In the genomic region with DNA sequence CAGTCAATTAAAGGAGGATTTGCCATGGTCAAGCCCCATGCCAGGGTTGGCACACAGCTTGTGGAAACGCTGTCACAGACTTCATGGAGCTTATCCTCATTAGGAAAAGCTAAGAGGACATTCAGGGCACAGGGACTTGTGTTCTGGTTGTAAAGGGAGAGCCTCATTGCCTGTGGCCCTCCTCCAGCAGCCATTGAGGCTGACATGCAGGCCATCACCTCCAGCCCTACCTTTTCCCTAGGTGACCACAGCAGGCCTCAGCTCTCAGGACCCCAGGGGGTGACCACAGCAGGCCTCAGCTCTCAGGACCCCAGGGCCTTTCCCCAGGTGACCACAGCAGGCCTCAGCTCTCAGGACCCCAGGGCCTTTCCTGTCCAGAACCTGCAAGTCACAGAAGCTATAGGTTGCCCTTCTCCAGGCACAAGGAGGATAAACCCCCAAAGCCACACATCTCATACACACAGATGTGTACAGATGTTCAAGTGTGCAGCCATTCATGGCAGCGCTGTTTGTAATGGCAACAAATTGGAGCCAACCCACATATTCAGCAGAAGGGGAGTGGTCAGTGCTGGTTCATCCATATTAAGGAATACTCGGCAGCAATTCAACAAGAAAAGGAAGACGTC, we compare ENCODE assay signal across 16 cellular contexts.
"Had no signal": no experiment of that assay in that cellular context is flagged by ENCODE, and none has a peak within 500 bp of the region (broad histone marks: within the 10 kb centered on the region; RNA-seq: fewer than 3 reads in every experiment).

No MANE protein-coding gene starts in this region.

- H3K4me3 ChIP-seq: cardiac muscle cell, lung, skin epidermis, tibial nerve had no signal

- H3K27me3 Mint-ChIP-seq: activated CD4-positive, alpha-beta T cell treated with anti-CD3 and anti-CD28 coated beads for 36 hours; activated naive CD4-positive, alpha-beta T cell treated with anti-CD3 and anti-CD28 coated beads, Interleukin-2, amount 50 U/mL, for 24 hours; naive thymus-derived CD8-positive, alpha-beta T cell had no signal

- H3K36me3 ChIP-seq: cardiac muscle cell, tibial nerve had no signal

- H3K9me3 ChIP-seq: tibial nerve had no signal

- H3K9me3 Mint-ChIP-seq: activated CD4-positive, alpha-beta memory T cell treated with anti-CD3 and anti-CD28 coated beads for 36 hours; activated naive CD4-positive, alpha-beta T cell treated with anti-CD3 and anti-CD28 coated beads, Interleukin-2, amount 50 U/mL, for 24 hours had no signal

- H3K27ac ChIP-seq: cardiac muscle cell, skin epidermis, tibial nerve, VCaP had no signal

- H3K27ac Mint-ChIP-seq: activated naive CD4-positive, alpha-beta T cell treated with anti-CD3 and anti-CD28 coated beads, Interleukin-2, amount 50 U/mL, for 24 hours had no signal

- ATAC-seq: naive thymus-derived CD8-positive, alpha-beta T cell had no signal

- H3K27me3 ChIP-seq: cardiac muscle cell, tibial nerve had no signal

- DNase-seq: activated effector memory CD4-positive, alpha-beta T cell treated with anti-CD3 and anti-CD28 coated beads, Interleukin-2, amount 50 U/mL, for 16 hours; activated T-cell treated with anti-CD3 and anti-CD28 coated beads, Interleukin-2, amount 50 U/mL, for 48 hours; islet precursor cell; stimulated activated CD4-positive, alpha-beta T cell treated with anti-CD3 and anti-CD28 coated beads, Interleukin-4, amount 100 ng/mL, for 4 hours; stimulated activated CD8-positive, alpha-beta memory T cell treated with anti-CD3 and anti-CD28 coated beads, Interleukin-4, amount 100 ng/mL, for 48 hours; stimulated activated naive CD4-positive, alpha-beta T cell treated with Interleukin-2 at 50 U/mL for 16 hours; substantia nigra had no signal

- H3K4me3 Mint-ChIP-seq: activated CD4-positive, alpha-beta memory T cell treated with anti-CD3 and anti-CD28 coated beads for 36 hours; activated CD4-positive, alpha-beta T cell treated with anti-CD3 and anti-CD28 coated beads for 36 hours; activated naive CD4-positive, alpha-beta T cell treated with anti-CD3 and anti-CD28 coated beads, Interleukin-2, amount 50 U/mL, for 24 hours; naive thymus-derived CD8-positive, alpha-beta T cell had no signal
